ENCODE assay signal across 8 cellular contexts in genomic region chr10:31242902-31243301, GRCh38.
DNase-seq lines count a peak whose midpoint lies in the region; ATAC-seq and TF ChIP-seq lines count a peak whose summit lies in the region.

No MANE protein-coding gene starts in this region.

- no peaks in the 10 kb centered on the region for H3K4me1 ChIP-seq in left lung

- ATAC-seq in left lung (peak; percentile 24), HG03469 (IDR thresholded peaks at IDR 0.05; ENCODE audit: unreplicated experiment) (no peak)

- H3K27me3 ChIP-seq in left lung = no peaks in the 10 kb centered on the region

- TF ChIP-seq CTCF in GM13977 (IDR thresholded peaks at IDR 0.05; ENCODE audit: extremely low read depth, insufficient read depth, missing control alignments) (no peak), left lung (IDR thresholded peaks at IDR 0.05) (no peak)

- H3K36me3 ChIP-seq in left lung = no peaks in the 10 kb centered on the region

- intact Hi-C loops in left lung (cut with DNase I) = no loop called here

- H3K4me3 ChIP-seq in left lung = no peak overlapping the region

- H3K27ac ChIP-seq in left lung = no peak overlapping the region

- peaks cover 0 to under 1% of the 10 kb centered on the region in 2 donors for H3K9me3 ChIP-seq in left lung

- DNase-seq in GM13977 (ENCODE audit: low spot score) (peak; percentile 22), NCI-H226 (peak; percentile 61), left lung (no peak), putamen (ENCODE audit: low spot score) (no peak), ureter (ENCODE audit: low spot score) (no peak), inferior parietal cortex (ENCODE audit: extremely low spot score) (no peak)
- DNase-seq in activated T-cell treated with anti-CD3 and anti-CD28 coated beads, Interleukin-2, amount 50 U/mL, for 48 hours = peak; percentile 73 to 79

- in situ Hi-C loops in GM13977 (cut with MboI; ENCODE audit: low pct_unique_long_range_greater_than_20kb, low sequenced_read_pairs, unreplicated experiment) = no loop called here

Comparison
In these comparisons a context has a peak if more than half of its experiments do, and no peak if none do; other contexts are left out.
1. DNase-seq: peak in GM13977 (single experiment), NCI-H226 (single experiment) and activated T-cell treated with anti-CD3 and anti-CD28 coated beads, Interleukin-2, amount 50 U/mL, for 48 hours (2 of 2); none in left lung (0 of 2), putamen (single experiment), ureter (single experiment) and inferior parietal cortex (single experiment).